In the genomic region with DNA sequence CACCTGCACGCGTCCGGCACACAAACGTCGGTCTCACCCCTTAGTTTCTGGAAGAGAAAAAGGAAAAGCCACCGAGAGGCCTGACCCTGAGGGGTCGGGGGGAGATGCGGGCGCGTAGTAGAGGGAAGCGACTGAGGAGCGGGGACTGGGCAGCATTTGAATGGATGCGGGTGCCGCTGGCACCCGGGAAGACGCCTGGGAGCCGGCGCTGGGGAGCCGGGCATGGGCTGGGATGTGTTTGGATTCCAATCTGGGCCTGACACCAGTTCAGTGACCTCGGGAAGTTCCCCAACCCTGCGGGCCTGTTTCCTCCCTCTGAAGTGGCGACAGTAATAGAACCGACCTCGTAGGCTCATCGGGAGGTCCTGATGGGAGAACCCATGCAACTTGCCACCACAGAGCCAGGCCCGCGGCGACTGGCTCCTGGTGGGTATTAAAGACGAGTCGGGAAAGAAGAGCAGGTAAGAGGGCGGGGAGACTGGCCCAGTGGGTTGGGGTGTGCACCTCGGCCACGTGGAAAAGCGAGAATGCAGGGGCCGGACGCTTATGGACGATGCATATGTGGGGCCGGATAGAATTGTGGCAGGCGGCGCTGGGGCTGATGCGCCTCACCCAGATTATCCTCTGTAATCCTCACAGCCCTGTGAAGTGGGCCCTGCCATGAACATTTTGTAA, we compare ENCODE assay signal across 9 cellular contexts.
DNase-seq lines count a peak whose midpoint lies in the region; ATAC-seq and TF ChIP-seq lines count a peak whose summit lies in the region.
"Had no signal": no experiment of that assay in that cellular context is flagged by ENCODE, and none has a peak within 500 bp of the region (broad histone marks: within the 10 kb centered on the region; RNA-seq: fewer than 3 reads in every experiment).

No MANE protein-coding gene starts in this region.

- peak overlapping the region; percentile 62; the same call in 1 of the 2 replicates for H3K4me3 ChIP-seq in OCI-LY3 (ENCODE audit: low read length)
- peak overlapping the region; percentile 62 for H3K4me3 ChIP-seq in epithelial cell of proximal tubule (ENCODE audit: low read depth, low read length)
- H3K4me3 ChIP-seq in neuron (ENCODE audit: low read length), result peak overlapping the region; percentile 48

- H3K36me3 Mint-ChIP-seq in CD14-positive monocyte, result peaks cover 0 to 1% of the 10 kb centered on the region in 2 donors
- H3K36me3 Mint-ChIP-seq: IgD-negative memory B cell had no signal

- H3K9me3 ChIP-seq in OCI-LY3 (ENCODE audit: insufficient read depth, low read length), result no peaks in the 10 kb centered on the region
- H3K9me3 ChIP-seq in neuron (ENCODE audit: low read length), result no peaks in the 10 kb centered on the region

- H3K27ac Mint-ChIP-seq in CD14-positive monocyte, result no peak overlapping the region
- H3K27ac Mint-ChIP-seq: IgD-negative memory B cell had no signal

- no peak overlapping the region for H3K9ac ChIP-seq in OCI-LY3 (ENCODE audit: low read length)

- H3K4me2 ChIP-seq in OCI-LY3 (ENCODE audit: low read length), result peak overlapping the region; percentile 52; the same call in 1 of the 2 replicates

- no peaks in the 10 kb centered on the region for H3K79me2 ChIP-seq in OCI-LY3 (ENCODE audit: low read length)

- TF ChIP-seq CTCF in CD14-positive monocyte (IDR thresholded peaks at IDR 0.05), result no peak
- TF ChIP-seq CTCF in OCI-LY3 (IDR thresholded peaks at IDR 0.05; ENCODE audit: low read depth, low read length), result no peak
- TF ChIP-seq CTCF in epithelial cell of proximal tubule (conservative IDR thresholded peaks at IDR 0.05; ENCODE audit: low read depth, low read length), result no peak

- DNase-seq in CD14-positive monocyte (ENCODE audit: low spot score) (no peak), epithelial cell of proximal tubule (ENCODE audit: low read depth) (no peak), A172 (ENCODE audit: low spot score) (no peak), NCI-H748 (lab: John Stamatoyannopoulos, UW; ENCODE audit: unreplicated experiment) (no peak)

- H3K27me3 ChIP-seq in OCI-LY3 (ENCODE audit: low read depth, low read length), result no peaks in the 10 kb centered on the region
- peaks cover 15% of the 10 kb centered on the region for H3K27me3 ChIP-seq in neuron (ENCODE audit: insufficient read depth, low read length)

- peak overlapping the region; percentile 67 to 90 for H3K4me3 Mint-ChIP-seq in CD14-positive monocyte

- no peak for ATAC-seq in activated CD4-positive, CD25-positive, alpha-beta regulatory T cell treated with anti-CD3 and anti-CD28 coated beads, Interleukin-2, amount 50 U/mL, for 24 hours
- ATAC-seq in GM19035 (IDR thresholded peaks at IDR 0.05; ENCODE audit: unreplicated experiment), result no peak

- peaks cover 25% of the 10 kb centered on the region for H3K4me1 Mint-ChIP-seq in CD14-positive monocyte

- intact Hi-C loops in CD14-positive monocyte (cut with micrococcal nuclease), result no loop called here

- no peaks in the 10 kb centered on the region for H4K20me1 ChIP-seq in OCI-LY3 (ENCODE audit: insufficient read depth, low read length)

- H3K36me3 ChIP-seq in OCI-LY3 (replicated peaks; ENCODE audit: low read depth, low read length) (no peaks in the 10 kb centered on the region), neuron (ENCODE audit: insufficient read depth, low read length) (no peaks in the 10 kb centered on the region)

- H3K4me1 ChIP-seq in OCI-LY3 (ENCODE audit: low read length) (peaks cover 2% of the 10 kb centered on the region; the same call in 1 of the 2 replicates), neuron (ENCODE audit: insufficient read depth, low read length) (peaks cover 3% of the 10 kb centered on the region)

- H3K27me3 Mint-ChIP-seq in CD14-positive monocyte (ENCODE audit: low read depth in 3 of 3), result peaks cover 52 to 66% (median 62%) of the 10 kb centered on the region in 3 donors

- H3K27ac ChIP-seq in OCI-LY3 (ENCODE audit: low read length), result no peak overlapping the region

- peaks cover 2 to 19% (median 6%) of the 10 kb centered on the region in 7 donors for H3K9me3 Mint-ChIP-seq in CD14-positive monocyte

- H2AFZ ChIP-seq in OCI-LY3 (ENCODE audit: low read depth, low read length), result no peak overlapping the region
- peak overlapping the region; percentile 97 for H2AFZ ChIP-seq in neuron (ENCODE audit: low read depth, low read length)
